Comparison of ENCODE assay signal across 16 cellular contexts in genomic region chr5:150144876-150145275, GRCh38. TPM values are rescaled to one million over a fixed set of nuclear protein-coding genes. Genes with fewer than 3 reads are reported as not detected.
DNase-seq lines count a peak whose midpoint lies in the region; ATAC-seq, FAIRE-seq and TF ChIP-seq lines count a peak whose summit lies in the region.
"Had no signal": no experiment of that assay in that cellular context is flagged by ENCODE, and none has a peak within 500 bp of the region (broad histone marks: within the 10 kb centered on the region; RNA-seq: fewer than 3 reads in every experiment).

No MANE protein-coding gene starts in this region.

- H2BK120ac ChIP-seq in H1 (replicated peaks; ENCODE audit: low read depth, low read length) = no peak overlapping the region
- H2BK120ac ChIP-seq in neuronal stem cell (ENCODE audit: low read depth, low read length) = no peak overlapping the region

- no peak overlapping the region for H3K4me2 ChIP-seq in H1 (ENCODE audit: insufficient read depth in 1 of 2, low read depth in 2 of 2, low read length in 2 of 2)
- no peak overlapping the region for H3K4me2 ChIP-seq in neuronal stem cell (ENCODE audit: insufficient read depth, low read length, poor library complexity, severe bottlenecking)

- peak overlapping the region; percentile 71; the same call in 1 of the 2 replicates for H3K18ac ChIP-seq in H1 (ENCODE audit: extremely low read depth, low read length)
- H3K18ac ChIP-seq in neuronal stem cell (ENCODE audit: low read length) = no peak overlapping the region

- POLR2A ChIA-PET in H1 (lab: Charles Lee; ENCODE audit: partially characterized antibody) = interaction anchor here (0.7 to 1.7 kb wide), 4 partner anchors 11 to 151 kb away, joined by 3 to 6 read pairs (median 3); partner anchors contain the start of gene PDGFRB

- H2AFZ ChIP-seq in H1 (ENCODE audit: low read length) = no peak overlapping the region
- H2AFZ ChIP-seq in neuronal stem cell (ENCODE audit: low read length) = peak overlapping the region; percentile 25

- H2BK5ac ChIP-seq in H1 (ENCODE audit: low read depth, low read length) (no peak overlapping the region; the same call in 1 of the 2 replicates), neuronal stem cell (ENCODE audit: low read length) (no peak overlapping the region)

- H3K23ac ChIP-seq in H1 (ENCODE audit: insufficient read length) = no peak overlapping the region
- H3K23ac ChIP-seq in neuronal stem cell (ENCODE audit: low read depth, low read length, poor library complexity) = no peak overlapping the region

- H3K27me3 ChIP-seq in left ventricle myocardium inferior (ENCODE audit: low read depth) = no peaks in the 10 kb centered on the region
- H3K27me3 ChIP-seq in H1 (replicated peaks in 1 of 4; ENCODE audit: control insufficient read depth in 3 of 4, extremely low read depth in 1 of 4, insufficient read depth in 3 of 4, low read length in 3 of 4) = no peaks in the 10 kb centered on the region; a peak in 1 of 7 replicates
- no peaks in the 10 kb centered on the region for H3K27me3 ChIP-seq in neuronal stem cell (ENCODE audit: control insufficient read depth in 3 of 3, insufficient read depth in 3 of 3, low read depth in 1 of 3, low read length in 3 of 3)
- H3K27me3 ChIP-seq in aorta (ENCODE audit: control insufficient read depth in 1 of 2, insufficient read depth in 2 of 2, low read length in 1 of 2) = no peaks in the 10 kb centered on the region
- no peaks in the 10 kb centered on the region; the same call in 1 of the 2 replicates for H3K27me3 ChIP-seq in H7 (ENCODE audit: control insufficient read depth, insufficient read depth, low read length)

- no peak overlapping the region for H4K8ac ChIP-seq in H1 (ENCODE audit: extremely low read depth, insufficient read depth, low read length)
- no peak overlapping the region for H4K8ac ChIP-seq in neuronal stem cell (ENCODE audit: low read depth, low read length)

- H4K20me1 ChIP-seq in H1 (replicated peaks in 1 of 2; ENCODE audit: control insufficient read depth in 1 of 2, insufficient read depth in 2 of 2, low read length in 2 of 2) = no peaks in the 10 kb centered on the region

- H3K79me2 ChIP-seq in H1 (ENCODE audit: control insufficient read depth in 1 of 2, insufficient read depth in 2 of 2, low read length in 2 of 2) = no peaks in the 10 kb centered on the region

- H3K36me3 ChIP-seq in left ventricle myocardium inferior (no peaks in the 10 kb centered on the region), H1 (ENCODE audit: control insufficient read depth in 2 of 4, insufficient read depth in 4 of 4, low read length in 3 of 4) (no peaks in the 10 kb centered on the region), neuronal stem cell (replicated peaks in 1 of 2; ENCODE audit: control insufficient read depth in 2 of 2, insufficient read depth in 2 of 2, low read length in 2 of 2) (no peaks in the 10 kb centered on the region), aorta (ENCODE audit: control insufficient read depth in 1 of 2, insufficient read depth in 2 of 2, low read length in 1 of 2) (no peaks in the 10 kb centered on the region), H7 (replicated peaks; ENCODE audit: control insufficient read depth, insufficient read depth, low read length) (no peaks in the 10 kb centered on the region)

- TF ChIP-seq CTCF in left ventricle myocardium inferior (IDR thresholded peaks at IDR 0.05; ENCODE audit: borderline replicate concordance) (no peak), H1 (IDR thresholded peaks at IDR 0.05; ENCODE audit: control extremely low read depth in 1 of 3, insufficient read depth in 1 of 3, low read depth in 1 of 3, low read length in 3 of 3) (no peak)

- H3K4ac ChIP-seq in H1 (replicated peaks; ENCODE audit: insufficient read length, low read depth, low read length) = no peak overlapping the region
- no peak overlapping the region for H3K4ac ChIP-seq in neuronal stem cell (ENCODE audit: low read length)

- H2BK15ac ChIP-seq in H1 (ENCODE audit: low read length) = peak overlapping the region; percentile 92; the same call in 1 of the 2 replicates
- H2BK15ac ChIP-seq in neuronal stem cell (ENCODE audit: low read length) = peak overlapping the region; percentile 56

- H3K9me3 ChIP-seq in left ventricle myocardium inferior (replicated peaks) (no peaks in the 10 kb centered on the region), H1 (ENCODE audit: insufficient read depth in 2 of 2, low read depth in 1 of 2, low read length in 1 of 2) (no peaks in the 10 kb centered on the region), neuronal stem cell (replicated peaks in 1 of 2; ENCODE audit: control insufficient read depth in 2 of 2, insufficient read depth in 1 of 2, low read depth in 1 of 2, low read length in 2 of 2) (no peaks in the 10 kb centered on the region), aorta (ENCODE audit: control insufficient read depth, low read length) (no peaks in the 10 kb centered on the region)

- H3K56ac ChIP-seq in H1 (replicated peaks; ENCODE audit: insufficient read length, low read depth, low read length) = no peak overlapping the region

- H4K91ac ChIP-seq in H1 (replicated peaks; ENCODE audit: insufficient read length, low read length) (peak overlapping the region; percentile 77), neuronal stem cell (ENCODE audit: low read depth, low read length, poor library complexity) (no peak overlapping the region)

- peaks cover 88% of the 10 kb centered on the region for H3K4me1 ChIP-seq in left ventricle myocardium inferior
- H3K4me1 ChIP-seq in H1 (replicated peaks in 1 of 4; ENCODE audit: control insufficient read depth in 3 of 4, insufficient read depth in 4 of 4, low read length in 3 of 4) = peaks cover 0 to 16% (median 8%) of the 10 kb centered on the region in 4 experiments; a peak in 6 of 7 replicates
- H3K4me1 ChIP-seq in neuronal stem cell (ENCODE audit: control insufficient read depth in 2 of 2, insufficient read depth in 1 of 2, low read depth in 1 of 2, low read length in 2 of 2) = peaks cover 49 to 63% of the 10 kb centered on the region in 2 donors
- H3K4me1 ChIP-seq in aorta (ENCODE audit: control insufficient read depth in 1 of 2, insufficient read depth in 2 of 2, low read length in 2 of 2) = peaks cover 0 to 3% of the 10 kb centered on the region in 2 donors

- TF ChIP-seq POLR2A in H1 (IDR thresholded peaks at IDR 0.05; ENCODE audit: control extremely low read depth in 1 of 2, low read depth in 2 of 2, low read length in 2 of 2) = no peak

- DNase-seq in left ventricle myocardium inferior (no peak), Right ventricle myocardium inferior (ENCODE audit: missing footprints) (no peak), H1 (ENCODE audit: low read depth in 1 of 2, low spot score in 2 of 2) (no peak), neuronal stem cell (ENCODE audit: low spot score) (no peak), aorta (no peak), H7 (no peak), anterior cingulate cortex (lab: John Stamatoyannopoulos, UW) (no peak)
- DNase-seq: activated CD4-positive, alpha-beta T cell treated with anti-CD3 and anti-CD28 coated beads, Interleukin-2, amount 10 ng/mL, durations not matched to agents 7 days and 5 days; activated naive CD4-positive, alpha-beta T cell treated with anti-CD3 and anti-CD28 coated beads, Interleukin-2, amount 50 U/mL, for 16 hours; effector memory CD8-positive, alpha-beta T cell; NCI-H1417; stimulated activated CD4-positive, alpha-beta T cell treated with anti-CD3 and anti-CD28 coated beads, Interleukin-15, amount 100 ng/mL, for 24 hours had no signal

- peak overlapping the region; percentile 69 for H3K4me3 ChIP-seq in left ventricle myocardium inferior
- no peak overlapping the region for H3K4me3 ChIP-seq in H1 (ENCODE audit: extremely low read depth in 1 of 4, insufficient read depth in 2 of 4, low read depth in 3 of 4, low read length in 4 of 4)
- no peak overlapping the region for H3K4me3 ChIP-seq in neuronal stem cell (ENCODE audit: low read length in 2 of 2)
- no peak overlapping the region for H3K4me3 ChIP-seq in aorta (ENCODE audit: low read length in 2 of 2)
- H3K4me3 ChIP-seq in H7 (ENCODE audit: insufficient read depth, low read depth, low read length) = no peak overlapping the region

- H2BK12ac ChIP-seq in H1 (ENCODE audit: low read depth, low read length) (peak overlapping the region; percentile 99; the same call in 1 of the 2 replicates), neuronal stem cell (ENCODE audit: low read length) (no peak overlapping the region)

- no peak overlapping the region for H4K5ac ChIP-seq in H1 (ENCODE audit: insufficient read length, low read depth, low read length)

- H2AK5ac ChIP-seq in H1 (ENCODE audit: low read depth, low read length) (no peak overlapping the region), neuronal stem cell (ENCODE audit: low read depth, low read length) (peak overlapping the region; percentile 93)

- H3K9ac ChIP-seq in H1 (replicated peaks in 1 of 4; ENCODE audit: extremely low read depth in 1 of 4, low read depth in 3 of 4, low read length in 3 of 4) (no peak overlapping the region), neuronal stem cell (ENCODE audit: low read depth, low read length, poor library complexity) (no peak overlapping the region)

- H3K27ac ChIP-seq in left ventricle myocardium inferior (replicated peaks) (peak overlapping the region; percentile 89), H1 (ENCODE audit: low read depth, low read length) (no peak overlapping the region), neuronal stem cell (replicated peaks; ENCODE audit: low read length) (no peak overlapping the region), aorta (ENCODE audit: low read depth in 1 of 2, low read length in 2 of 2) (peak overlapping the region; percentile 64 to 87)

- no peak overlapping the region; the same call in 1 of the 2 replicates for H2BK20ac ChIP-seq in H1 (ENCODE audit: low read length)

- H3K14ac ChIP-seq in H1 (ENCODE audit: insufficient read length) = no peak overlapping the region
- no peak overlapping the region for H3K14ac ChIP-seq in neuronal stem cell (ENCODE audit: low read length)

- no peak for ATAC-seq in Right ventricle myocardium inferior
- ATAC-seq in aorta (ENCODE audit: low FRiP score) = no peak
- no peak for ATAC-seq in GM19467 (IDR thresholded peaks at IDR 0.05; ENCODE audit: unreplicated experiment)
- ATAC-seq: effector memory CD8-positive, alpha-beta T cell; stimulated activated effector memory CD8-positive, alpha-beta T cell treated with anti-CD3 and anti-CD28 coated beads, Interleukin-12 subunit alpha, Interleukin-12 subunit beta, amount 100 ng/mL, for 72 hours had no signal

- no peak for FAIRE-seq in H1 (lab: Jason Lieb, UNC)
- FAIRE-seq: GM18507 had no signal

- no peak for TF ChIP-seq EP300 in H1 (IDR thresholded peaks at IDR 0.05; ENCODE audit: borderline replicate concordance in 1 of 2, low read depth in 2 of 2, low read length in 2 of 2)

- intact Hi-C loops in left ventricle myocardium inferior (cut with micrococcal nuclease) (no loop called here), Right ventricle myocardium inferior (cut with DNase I) (no loop called here), aorta (cut with DNase I) (no loop called here)

- H3K79me1 ChIP-seq in H1 (ENCODE audit: low read depth, low read length) (no peaks in the 10 kb centered on the region; the same call in 1 of the 2 replicates), neuronal stem cell (ENCODE audit: low read depth, low read length) (no peaks in the 10 kb centered on the region)

- no peak for TF ChIP-seq RAD21 in H1 (IDR thresholded peaks at IDR 0.05 in 1 of 2, conservative IDR thresholded peaks at IDR 0.05 in 1 of 2; ENCODE audit: low read depth in 2 of 2, low read length in 2 of 2)

- 56% methylated on average over 4 of the region's 4 CpGs; no CpG with 5 or more reads in 1 of the 2 experiments for WGBS in H1 (ENCODE audit: extremely low coverage in 1 of 2, insufficient coverage in 1 of 2, insufficient read length in 1 of 2, insufficient replicate concordance in 2 of 2, low coverage in 1 of 2, low lambda C conversion rate in 2 of 2, missing lambda C conversion rate in 1 of 2), 2 experiments
- no CpG with 5 or more reads among the region's 4 CpGs for WGBS in neuronal stem cell (ENCODE audit: extremely low coverage in 2 of 2, insufficient read length in 2 of 2, insufficient replicate concordance in 1 of 2), 2 donors
- 2 to 7% methylated on average over 4 of the region's 4 CpGs for WGBS in aorta, 2 donors

- CTCF ChIA-PET in H1 (lab: Charles Lee; ENCODE audit: partially characterized antibody) = interaction anchor here (0.7 to 13.1 kb wide), 12 partner anchors 8 to 72 kb away, joined by 3 to 188 read pairs (median 5); partner anchors contain the start of gene PDGFRB

- no peaks in the 10 kb centered on the region for H3K23me2 ChIP-seq in H1 (ENCODE audit: low read depth, low read length)

RNA-seq across cellular contexts. Expression of gene PDGFRB, which starts 10.8 kb away (rescaled TPM):
- total RNA-seq in left ventricle myocardium inferior = 39.7 TPM
- total RNA-seq in Right ventricle myocardium inferior = 57.2 TPM
- 13.7 and 15.9 TPM in 2 replicates for total RNA-seq in H1 (2021; fragmentation: NEBNext Ultra II Directional; extraction: Animal tissue kit (Norgen Biotek cat#: 25700))
- polyA plus RNA-seq in H1 (2011; rRNA removed) = 4.2 and 5.9 TPM in 2 replicates
- polyA plus RNA-seq in H1 (2011; cell fraction: cytosol; rRNA removed) = 3.6 TPM
- 12.1 TPM for polyA plus RNA-seq in H1 (2011; cell fraction: nucleus; rRNA removed)
- polyA plus RNA-seq in H1 (2012, experiment 1 of 2) = 4.0 to 5.6 TPM (median 5.0 TPM) in 4 replicates
- 3.9 TPM for polyA plus RNA-seq in H1 (2012, experiment 2 of 2)
- 14.2 TPM for polyA plus RNA-seq in H1 (2013, experiment 1 of 2)
- 15.0 TPM for polyA plus RNA-seq in H1 (2013, experiment 2 of 2)
- 15.1 and 15.7 TPM in 2 replicates for polyA minus RNA-seq in H1 (2011; rRNA and poly(A)+ RNA removed)
- 6.9 TPM for polyA minus RNA-seq in H1 (2011; cell fraction: cytosol; rRNA and poly(A)+ RNA removed)
- 21.7 TPM for polyA minus RNA-seq in H1 (2011; cell fraction: nucleus; rRNA and poly(A)+ RNA removed)
- polyA plus RNA-seq in neuronal stem cell (2013, experiment 1 of 2) = 11.0 TPM
- 11.2 TPM for polyA plus RNA-seq in neuronal stem cell (2013, experiment 2 of 2)
- 100 to 1,000 TPM; 217 to 360 TPM for total RNA-seq in aorta
- polyA plus RNA-seq in aorta = 100 to 1,000 TPM in 1 of 2 donors, 10 to 100 TPM in 1; 44.0 to 353 TPM
- 0.48 and 3.2 TPM in 2 replicates for total RNA-seq in H7 (2014; rRNA removed; shearing (Covaris generic))

RNA-seq across cellular contexts. Expression of gene CDX1, which starts 21.7 kb away (rescaled TPM):
- total RNA-seq in left ventricle myocardium inferior (not detected), Right ventricle myocardium inferior (not detected), aorta (not detected)
- not detected in 2 replicates for total RNA-seq in H1 (2021; fragmentation: NEBNext Ultra II Directional; extraction: Animal tissue kit (Norgen Biotek cat#: 25700))
- polyA plus RNA-seq in H1 (2011; rRNA removed) (0.06 TPM in 1 of 2 replicates, not detected in the other), aorta (10 to 100 TPM in 1 of 2 donors, under 1 TPM in 1; 0.69 to 30.2 TPM)
- not detected for polyA plus RNA-seq in H1 (2011; cell fraction: cytosol; rRNA removed)
- polyA plus RNA-seq in H1 (2011; cell fraction: nucleus; rRNA removed) = not detected
- polyA plus RNA-seq in H1 (2012, experiment 1 of 2) = not detected in 4 replicates
- 0.13 TPM for polyA plus RNA-seq in H1 (2012, experiment 2 of 2)
- polyA plus RNA-seq in H1 (2013, experiment 1 of 2) = 0.06 TPM
- polyA plus RNA-seq in H1 (2013, experiment 2 of 2) = 0.04 TPM
- not detected in 2 replicates for polyA minus RNA-seq in H1 (2011; rRNA and poly(A)+ RNA removed)
- polyA minus RNA-seq in H1 (2011; cell fraction: cytosol; rRNA and poly(A)+ RNA removed) = not detected
- not detected for polyA minus RNA-seq in H1 (2011; cell fraction: nucleus; rRNA and poly(A)+ RNA removed)
- 0.10 TPM for polyA plus RNA-seq in neuronal stem cell (2013, experiment 1 of 2)
- polyA plus RNA-seq in neuronal stem cell (2013, experiment 2 of 2) = 0.10 TPM
- total RNA-seq in H7 (2014; rRNA removed; shearing (Covaris generic)) = 0.62 TPM in 1 of 2 replicates, not detected in the other
- total RNA-seq: activated CD4-positive, alpha-beta T cell treated with anti-CD3 and anti-CD28 coated beads, Interleukin-2, amount 10 ng/mL, durations not matched to agents 7 days and 5 days; HT1080 had no signal

RNA-seq across cellular contexts. Expression of gene SLC6A7, which starts 45.0 kb away (rescaled TPM):
- not detected for total RNA-seq in left ventricle myocardium inferior
- not detected for total RNA-seq in Right ventricle myocardium inferior
- total RNA-seq in H1 (2021; fragmentation: NEBNext Ultra II Directional; extraction: Animal tissue kit (Norgen Biotek cat#: 25700)) = 0.07 TPM in 1 of 2 replicates, not detected in the other
- 0.02 and 0.12 TPM in 2 replicates for polyA plus RNA-seq in H1 (2011; rRNA removed)
- polyA plus RNA-seq in H1 (2011; cell fraction: cytosol; rRNA removed) = 0.04 TPM
- polyA plus RNA-seq in H1 (2011; cell fraction: nucleus; rRNA removed) = 0.58 TPM
- polyA plus RNA-seq in H1 (2012, experiment 1 of 2) = 0.09 to 0.13 TPM (median 0.11 TPM) in 3 of 4 replicates, not detected in the other
- polyA plus RNA-seq in H1 (2012, experiment 2 of 2) = not detected
- polyA plus RNA-seq in H1 (2013, experiment 1 of 2) = 0.06 TPM
- polyA plus RNA-seq in H1 (2013, experiment 2 of 2) = 0.06 TPM
- polyA minus RNA-seq in H1 (2011; rRNA and poly(A)+ RNA removed) = 0.41 TPM in 1 of 2 replicates, not detected in the other
- not detected for polyA minus RNA-seq in H1 (2011; cell fraction: cytosol; rRNA and poly(A)+ RNA removed)
- polyA minus RNA-seq in H1 (2011; cell fraction: nucleus; rRNA and poly(A)+ RNA removed) = not detected
- polyA plus RNA-seq in neuronal stem cell (2013, experiment 1 of 2) = not detected
- polyA plus RNA-seq in neuronal stem cell (2013, experiment 2 of 2) = 0.01 TPM
- total RNA-seq in aorta = not detected
- under 1 TPM; 0.25 to 0.41 TPM for polyA plus RNA-seq in aorta
- total RNA-seq in H7 (2014; rRNA removed; shearing (Covaris generic)) = not detected in 2 replicates
- total RNA-seq: activated CD4-positive, alpha-beta T cell treated with anti-CD3 and anti-CD28 coated beads, Interleukin-2, amount 10 ng/mL, durations not matched to agents 7 days and 5 days; HT1080 had no signal

RNA-seq across cellular contexts. Expression of gene CSF1R, which starts 58.5 kb away (rescaled TPM):
- 15.5 TPM for total RNA-seq in left ventricle myocardium inferior
- 21.9 TPM for total RNA-seq in Right ventricle myocardium inferior
- not detected in 2 replicates for total RNA-seq in H1 (2021; fragmentation: NEBNext Ultra II Directional; extraction: Animal tissue kit (Norgen Biotek cat#: 25700))
- polyA plus RNA-seq in H1 (2011; rRNA removed) = 0.12 TPM in 1 of 2 replicates, not detected in the other
- polyA plus RNA-seq in H1 (2011; cell fraction: cytosol; rRNA removed) = not detected
- not detected for polyA plus RNA-seq in H1 (2011; cell fraction: nucleus; rRNA removed)
- 0.14 TPM in 1 of 4 replicates, not detected in the others for polyA plus RNA-seq in H1 (2012, experiment 1 of 2)
- 0.08 TPM for polyA plus RNA-seq in H1 (2012, experiment 2 of 2)
- 0.08 TPM for polyA plus RNA-seq in H1 (2013, experiment 1 of 2)
- 0.04 TPM for polyA plus RNA-seq in H1 (2013, experiment 2 of 2)
- not detected in 2 replicates for polyA minus RNA-seq in H1 (2011; rRNA and poly(A)+ RNA removed)
- not detected for polyA minus RNA-seq in H1 (2011; cell fraction: cytosol; rRNA and poly(A)+ RNA removed)
- not detected for polyA minus RNA-seq in H1 (2011; cell fraction: nucleus; rRNA and poly(A)+ RNA removed)
- polyA plus RNA-seq in neuronal stem cell (2013, experiment 1 of 2) = not detected
- not detected for polyA plus RNA-seq in neuronal stem cell (2013, experiment 2 of 2)
- total RNA-seq in aorta = 100 to 1,000 TPM in 1 of 2 donors, 10 to 100 TPM in 1; 35.3 to 125 TPM
- polyA plus RNA-seq in aorta = 10 to 100 TPM in 1 of 2 donors, 1 to 10 TPM in 1; 3.4 to 15.0 TPM
- not detected in 2 replicates for total RNA-seq in H7 (2014; rRNA removed; shearing (Covaris generic))

Comparison
In these comparisons a context has a peak if more than half of its experiments do, and no peak if none do; other contexts are left out.
1. H3K27ac ChIP-seq: peak in left ventricle myocardium inferior (single experiment) and aorta (2 of 2); none in H1 (single experiment) and neuronal stem cell (single experiment).